In genomic region chr16:62597874-62598273, GRCh38 we compare ENCODE assay signal across 6 cellular contexts.
"Had no signal": no experiment of that assay in that cellular context is flagged by ENCODE, and none has a peak within 500 bp of the region (broad histone marks: within the 10 kb centered on the region; RNA-seq: fewer than 3 reads in every experiment).

No MANE protein-coding gene starts in this region.

- H3K4me2 ChIP-seq: GM23338 had no signal

- ATAC-seq: GM23338, HepG2 had no signal

- H3K27ac ChIP-seq: HL-60 had no signal

- H3K4me3 ChIP-seq: GM23338 had no signal

- DNase-seq: H9, HCEC 1CT, KBM-7 had no signal
